16 cellular contexts compared by ENCODE assay signal in the genomic region with DNA sequence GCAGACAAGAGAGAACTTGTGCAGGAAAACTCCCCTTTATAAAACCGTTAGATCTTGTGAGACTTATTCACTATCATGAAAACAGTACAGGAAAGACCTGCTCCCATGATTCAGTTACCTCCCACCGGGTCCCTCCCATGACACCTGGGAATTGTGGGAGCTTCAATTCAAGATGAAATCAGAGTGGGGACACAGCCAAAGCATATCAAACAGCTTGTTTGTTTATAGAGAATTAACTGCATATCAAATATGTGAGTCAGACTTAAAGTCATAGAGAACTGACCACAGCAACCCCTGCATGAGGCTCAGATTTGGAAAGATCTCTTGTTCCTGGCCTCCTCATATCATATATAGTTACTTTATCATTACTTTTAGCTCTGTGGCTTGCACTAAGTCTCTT. TPM values are rescaled to one million over a fixed set of nuclear protein-coding genes. Genes with fewer than 3 reads are reported as not detected.
DNase-seq lines count a peak whose midpoint lies in the region; ATAC-seq and TF ChIP-seq lines count a peak whose summit lies in the region.
"Had no signal": no experiment of that assay in that cellular context is flagged by ENCODE, and none has a peak within 500 bp of the region (broad histone marks: within the 10 kb centered on the region; RNA-seq: fewer than 3 reads in every experiment).

No MANE protein-coding gene starts in this region.

- intact Hi-C loops in posterior cingulate gyrus (cut with DNase I): no loop called here

- no peaks in the 10 kb centered on the region for H3K9me3 ChIP-seq in upper lobe of left lung
- H3K9me3 ChIP-seq: suprapubic skin had no signal

- H3K27ac ChIP-seq in angular gyrus (ENCODE audit: low read depth, low read length): peak overlapping the region; percentile 95
- H3K27ac ChIP-seq in upper lobe of left lung: no peak overlapping the region
- H3K27ac ChIP-seq: PC-9, suprapubic skin had no signal

- TF ChIP-seq EP300 in upper lobe of left lung (IDR thresholded peaks at IDR 0.05): no peak

- TF ChIP-seq CTCF in fibroblast of villous mesenchyme (IDR thresholded peaks at IDR 0.05; ENCODE audit: insufficient read depth, low read depth, low read length) (no peak), upper lobe of left lung (IDR thresholded peaks at IDR 0.05) (no peak)

- no peak for TF ChIP-seq POLR2A in upper lobe of left lung (IDR thresholded peaks at IDR 0.05)

- H3K4me3 ChIP-seq in fibroblast of villous mesenchyme (ENCODE audit: low read depth, low read length): no peak overlapping the region
- H3K4me3 ChIP-seq in upper lobe of left lung: no peak overlapping the region
- H3K4me3 ChIP-seq: PC-9, suprapubic skin had no signal

- no peaks in the 10 kb centered on the region for H3K27me3 ChIP-seq in upper lobe of left lung
- H3K27me3 ChIP-seq: suprapubic skin had no signal

- H3K36me3 ChIP-seq in upper lobe of left lung: no peaks in the 10 kb centered on the region
- H3K36me3 ChIP-seq: suprapubic skin had no signal

- ATAC-seq in upper lobe of left lung (ENCODE audit: low FRiP score in 2 of 2) (no peak), GM19395 (IDR thresholded peaks at IDR 0.05; ENCODE audit: unreplicated experiment) (no peak)
- ATAC-seq: CD8-positive, alpha-beta T cell; left colon had no signal

- peaks cover 0 to 4% (median under 1%) of the 10 kb centered on the region in 4 donors for H3K4me1 ChIP-seq in upper lobe of left lung

- peak; percentile 66 for DNase-seq in A172 (ENCODE audit: low spot score)
- DNase-seq in HS-5 (ENCODE audit: low read depth): peak; percentile 39
- peak; percentile 45 for DNase-seq in fibroblast of villous mesenchyme (ENCODE audit: low read depth)
- no peak for DNase-seq in upper lobe of left lung
- no peak for DNase-seq in NOMO-1 treated with DMSO at 0.1 percent for 48 hours (lab: John Stamatoyannopoulos, UW; ENCODE audit: unreplicated experiment)
- DNase-seq in posterior cingulate gyrus: no peak
- DNase-seq: activated B cell treated with CpG ODN at 0.5 μM for 24 hours; activated gamma-delta T cell; CD8-positive, alpha-beta T cell; left colon; NCI-H1930; NCI-H524 treated with DMSO at 0.1 percent for 48 hours had no signal

- WGBS in upper lobe of left lung, 2 donors: 91 to 95% methylated on average over 2 of the region's 2 CpGs

RNA-seq across cellular contexts. Expression of a gene that starts 29.1 kb away (rescaled TPM):
- 98.6 and 118 TPM in 2 replicates for total RNA-seq in A172 (2014; rRNA removed; shearing (Covaris generic))
- total RNA-seq in fibroblast of villous mesenchyme: 59.9 and 86.8 TPM in 2 replicates
- total RNA-seq in upper lobe of left lung: 100 to 1,000 TPM in 1 of 6 donors, 10 to 100 TPM in 5; 19.9 to 125 (median 44.0) TPM

Comparison
In these comparisons a context has a peak if more than half of its experiments do, and no peak if none do; other contexts are left out.
1. DNase-seq: peak in A172 (single experiment), HS-5 (single experiment) and fibroblast of villous mesenchyme (single experiment); none in upper lobe of left lung (0 of 2), NOMO-1 treated with DMSO at 0.1 percent for 48 hours (single experiment) and posterior cingulate gyrus (0 of 10).